ENCODE assay signal across 8 cellular contexts in the genomic region with DNA sequence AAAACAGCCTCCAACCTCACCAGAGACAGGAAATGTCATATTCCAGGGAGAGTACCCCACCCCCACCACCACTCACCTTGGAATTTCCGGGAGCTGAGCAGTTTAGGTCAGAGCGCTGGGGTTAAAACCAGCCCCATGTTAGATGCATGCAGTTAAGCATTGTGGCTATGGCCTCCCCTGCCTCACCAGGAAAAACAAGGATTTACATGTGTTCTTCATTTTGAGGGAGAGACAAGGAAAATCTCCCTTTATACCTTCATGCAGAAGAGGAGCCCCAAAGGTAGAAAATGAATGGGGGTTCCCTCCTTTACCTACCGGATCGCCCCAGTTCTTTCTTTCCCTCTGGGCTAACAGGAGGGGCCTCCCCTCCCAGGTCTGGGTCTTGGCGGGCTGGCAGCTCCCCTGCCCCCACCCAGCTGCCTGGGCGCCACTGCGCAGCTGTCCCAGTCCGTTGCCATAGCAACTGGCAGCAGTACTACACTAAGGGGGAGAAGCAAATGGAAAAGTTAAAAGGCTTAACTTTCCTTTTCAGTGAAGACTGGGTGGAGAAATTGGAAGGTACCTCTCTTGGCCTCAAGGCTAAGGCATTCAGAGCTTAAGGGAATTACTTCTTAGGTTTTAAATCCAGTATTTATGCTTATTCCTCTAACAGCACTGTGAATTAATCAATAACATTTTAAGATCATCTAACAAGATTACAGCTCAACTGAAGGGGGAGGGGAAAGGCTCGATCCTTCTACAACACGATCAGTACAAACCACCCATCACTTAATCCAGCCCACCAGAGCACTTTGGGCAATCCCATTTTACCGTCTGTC. TPM values are rescaled to one million over a fixed set of nuclear protein-coding genes. Genes with fewer than 3 reads are reported as not detected.
DNase-seq lines count a peak whose midpoint lies in the region; ATAC-seq and TF ChIP-seq lines count a peak whose summit lies in the region.

No MANE protein-coding gene starts in this region.

- peak overlapping the region; percentile 78 for H3K27ac Mint-ChIP-seq in activated B cell treated with CpG ODN at 0.5 μM for 24 hours

- intact Hi-C loops in activated B cell treated with CpG ODN at 0.5 μM for 24 hours (cut with micrococcal nuclease): loop anchor here (1.0 kb wide), 1 partner anchor 21 kb away; the partner anchor contains the start of genes CBX5 and HNRNPA1

- H3K27me3 ChIP-seq in effector memory CD4-positive, alpha-beta T cell (replicated peaks; ENCODE audit: control insufficient read depth, insufficient read depth, low read length, poor library complexity, severe bottlenecking): no peaks in the 10 kb centered on the region

- H3K4me1 Mint-ChIP-seq in activated B cell treated with CpG ODN at 0.5 μM for 24 hours: peaks cover 26% of the 10 kb centered on the region

- TF ChIP-seq CTCF in activated B cell treated with CpG ODN at 0.5 μM for 24 hours (IDR thresholded peaks at IDR 0.05) (no peak), coronary artery (IDR thresholded peaks at IDR 0.05) (no peak)

- H3K9me3 Mint-ChIP-seq in activated B cell treated with CpG ODN at 0.5 μM for 24 hours: no peaks in the 10 kb centered on the region

- peaks cover 8% of the 10 kb centered on the region for H3K4me1 ChIP-seq in effector memory CD4-positive, alpha-beta T cell (ENCODE audit: control insufficient read depth, insufficient read depth, low read length, poor library complexity, severe bottlenecking)

- H3K36me3 Mint-ChIP-seq in activated B cell treated with CpG ODN at 0.5 μM for 24 hours (ENCODE audit: low read depth): peaks cover 24% of the 10 kb centered on the region

- CTCF ChIA-PET in activated B cell treated with CpG ODN at 0.5 μM for 24 hours (lab: Charles Lee): interaction anchor here (1.0 to 1.5 kb wide), 5 partner anchors 8 to 109 kb away, joined by 3 to 6 read pairs (median 3); partner anchors contain the start of gene COPZ1

- peak overlapping the region; percentile 66 for H3K4me3 ChIP-seq in coronary artery
- H3K4me3 ChIP-seq in effector memory CD4-positive, alpha-beta T cell (ENCODE audit: insufficient read depth, low read depth, low read length, poor library complexity, severe bottlenecking): no peak overlapping the region

- POLR2A ChIA-PET in activated B cell treated with CpG ODN at 0.5 μM for 24 hours (lab: Charles Lee): interaction anchor here (1.3 to 3.5 kb wide), 4 partner anchors 13 to 30 kb away, joined by 3 to 42 read pairs (median 7); partner anchors contain the start of genes CBX5 and HNRNPA1

- H3K9me3 ChIP-seq in effector memory CD4-positive, alpha-beta T cell (ENCODE audit: control insufficient read depth, low read length): no peaks in the 10 kb centered on the region

- in situ Hi-C loops in G401 (cut with HindIII; ENCODE audit: low sequenced_read_pairs): no loop called here

- peak overlapping the region; percentile 74 to 85 for H3K27ac ChIP-seq in coronary artery
- H3K27ac ChIP-seq in effector memory CD4-positive, alpha-beta T cell (ENCODE audit: insufficient read depth, low read length, poor library complexity, severe bottlenecking): no peak overlapping the region

- H3K4me3 Mint-ChIP-seq in activated B cell treated with CpG ODN at 0.5 μM for 24 hours: peak overlapping the region; percentile 80

- DNase-seq in G401 (ENCODE audit: low spot score) (peak; percentile 78), NCI-H2081 treated with DMSO at 0.1 percent for 48 hours (lab: John Stamatoyannopoulos, UW) (peak; percentile 80), activated B cell treated with CpG ODN at 0.5 μM for 24 hours (peak; percentile 50), coronary artery (ENCODE audit: low spot score) (peak; percentile 79), kidney glomerular epithelial cell (lab: John Stamatoyannopoulos, UW) (peak; percentile 81)
- peak; percentile 49 for DNase-seq in stimulated activated CD4-positive, alpha-beta T cell treated with anti-CD3 and anti-CD28 coated beads, Interleukin-1b, Interleukin-23, amount 100 ng/mL, for 48 hours
- DNase-seq in effector memory CD4-positive, alpha-beta T cell: no peak

- ATAC-seq in HG02759 (IDR thresholded peaks at IDR 0.05; ENCODE audit: unreplicated experiment): peak; percentile 94
- ATAC-seq in activated B cell treated with CpG ODN at 0.5 μM for 24 hours (ENCODE audit: low read depth): peak; percentile 88

- H3K36me3 ChIP-seq in effector memory CD4-positive, alpha-beta T cell (ENCODE audit: control insufficient read depth, insufficient read depth, low read length): peaks cover 16% of the 10 kb centered on the region

- no peaks in the 10 kb centered on the region for H3K27me3 Mint-ChIP-seq in activated B cell treated with CpG ODN at 0.5 μM for 24 hours

RNA-seq across cellular contexts. Expression of gene CBX5, which starts 20.5 kb away (rescaled TPM):
- total RNA-seq in G401 (2014; rRNA removed; shearing (Covaris generic)): 59.0 and 67.6 TPM in 2 replicates
- total RNA-seq in activated B cell treated with CpG ODN at 0.5 μM for 24 hours: 77.3 TPM in 2 replicates

RNA-seq across cellular contexts. Expression of gene HNRNPA1, which starts 21.1 kb away (rescaled TPM):
- total RNA-seq in G401 (2014; rRNA removed; shearing (Covaris generic)): 312 and 417 TPM in 2 replicates
- 1,995 and 2,126 TPM in 2 replicates for total RNA-seq in activated B cell treated with CpG ODN at 0.5 μM for 24 hours

RNA-seq across cellular contexts. Expression of gene NFE2, which starts 41.4 kb away (rescaled TPM):
- 13.7 and 18.5 TPM in 2 replicates for total RNA-seq in G401 (2014; rRNA removed; shearing (Covaris generic))
- total RNA-seq in activated B cell treated with CpG ODN at 0.5 μM for 24 hours: not detected in 2 replicates

Comparison
In these comparisons a context has a peak if more than half of its experiments do, and no peak if none do; other contexts are left out.
1. DNase-seq: peak in G401 (single experiment), NCI-H2081 treated with DMSO at 0.1 percent for 48 hours (single experiment), activated B cell treated with CpG ODN at 0.5 μM for 24 hours (single experiment), coronary artery (single experiment), kidney glomerular epithelial cell (single experiment) and stimulated activated CD4-positive, alpha-beta T cell treated with anti-CD3 and anti-CD28 coated beads, Interleukin-1b, Interleukin-23, amount 100 ng/mL, for 48 hours (single experiment); none in effector memory CD4-positive, alpha-beta T cell (0 of 3).
2. RNA of gene NFE2, which starts 41.4 kb away (total RNA-seq): 13.7 to 18.5 TPM in G401; not detected in activated B cell treated with CpG ODN at 0.5 μM for 24 hours; every median in the first group is over 10 times any median in the second.